ENCODE assay signal across 7 cellular contexts in the genomic region with DNA sequence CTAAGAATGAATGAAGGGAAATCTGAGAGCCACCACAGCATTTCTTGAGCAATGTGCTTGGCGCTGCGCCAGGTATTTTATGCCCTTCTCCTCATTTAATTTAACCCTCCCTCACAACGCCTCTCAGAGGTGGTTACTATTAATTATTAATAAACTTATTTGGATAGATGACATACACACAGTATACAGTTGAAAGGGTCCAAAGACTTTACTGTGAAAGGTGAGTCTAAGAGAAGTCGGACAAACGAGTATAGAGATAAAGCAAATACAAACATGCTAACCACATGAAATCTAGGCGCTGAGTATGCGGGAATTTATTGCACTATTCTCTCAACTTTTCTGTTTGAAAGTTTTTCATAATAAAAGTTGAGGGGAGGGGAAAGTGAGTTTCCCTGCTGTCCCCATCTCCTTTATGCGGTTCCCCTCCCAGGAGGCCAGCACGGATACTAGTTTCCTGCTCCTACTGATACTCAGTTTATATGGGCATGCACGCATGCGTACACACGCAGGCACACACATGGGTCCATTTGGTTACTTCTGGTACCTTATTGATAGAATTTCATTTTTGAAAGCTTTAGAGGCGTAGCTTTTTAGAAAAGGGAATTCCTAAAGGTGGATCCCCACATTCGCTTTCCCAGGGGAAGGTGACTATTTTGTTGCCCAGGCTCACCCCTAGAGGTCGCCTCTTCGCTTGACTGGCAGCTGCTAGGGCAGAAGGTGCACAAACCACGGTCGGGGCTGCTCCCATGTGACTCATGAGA. TPM values are rescaled to one million over a fixed set of nuclear protein-coding genes. Genes with fewer than 3 reads are reported as not detected.
A peak's percentile ranks its signal among the peaks of the same experiment; 100 is the strongest.
DNase-seq lines count a peak whose midpoint lies in the region; ATAC-seq, FAIRE-seq and TF ChIP-seq lines count a peak whose summit lies in the region.

No MANE protein-coding gene starts in this region.

- CTCF ChIA-PET in activated B cell treated with CpG ODN at 0.5 μM for 24 hours (lab: Charles Lee): interaction anchor here (0.8 to 1.3 kb wide), 10 partner anchors 10 to 157 kb away, joined by 3 to 7 read pairs (median 4); partner anchors contain the start of genes ACOX2, HTD2 and RPP14

- H3K9me3 Mint-ChIP-seq in activated B cell treated with CpG ODN at 0.5 μM for 24 hours: no peaks in the 10 kb centered on the region

- H3K4me1 Mint-ChIP-seq in activated B cell treated with CpG ODN at 0.5 μM for 24 hours: peaks cover 10% of the 10 kb centered on the region

- peak overlapping the region in 1 of 2 donors; percentile 55 for H3K27ac ChIP-seq in kidney (ENCODE audit: low read depth in 2 of 2, low read length in 2 of 2)

- no peaks in the 10 kb centered on the region for H3K27me3 Mint-ChIP-seq in activated B cell treated with CpG ODN at 0.5 μM for 24 hours

- H3K36me3 ChIP-seq in kidney (ENCODE audit: control insufficient read depth in 1 of 2, insufficient read depth in 2 of 2, low read length in 2 of 2): no peaks in the 10 kb centered on the region

- POLR2A ChIA-PET in activated B cell treated with CpG ODN at 0.5 μM for 24 hours (lab: Charles Lee): no interaction called here

- no peaks in the 10 kb centered on the region for H3K36me3 Mint-ChIP-seq in activated B cell treated with CpG ODN at 0.5 μM for 24 hours (ENCODE audit: low read depth)

- no peaks in the 10 kb centered on the region for H3K9me3 ChIP-seq in kidney (ENCODE audit: control insufficient read depth in 1 of 2, low read length in 2 of 2)

- H3K4me3 ChIP-seq in GM12875 (ENCODE audit: low read depth, low read length): no peak overlapping the region
- no peak overlapping the region for H3K4me3 ChIP-seq in cardiac fibroblast (replicated peaks in 1 of 2; ENCODE audit: low read depth in 2 of 2, low read length in 2 of 2)
- peak overlapping the region; percentile 50 to 64 for H3K4me3 ChIP-seq in kidney (ENCODE audit: low read length in 2 of 2)

- peak; percentile 87 for ATAC-seq in HG02759 (IDR thresholded peaks at IDR 0.05; ENCODE audit: unreplicated experiment)
- ATAC-seq in activated B cell treated with CpG ODN at 0.5 μM for 24 hours (ENCODE audit: low read depth): peak; percentile 96

- H3K9ac ChIP-seq in kidney (ENCODE audit: low read length in 2 of 2): peak overlapping the region in 1 of 2 donors; percentile 38

- peaks cover 4 to 5% of the 10 kb centered on the region in 2 donors for H3K4me1 ChIP-seq in kidney (ENCODE audit: control insufficient read depth in 1 of 2, insufficient read depth in 1 of 2, low read depth in 1 of 2, low read length in 2 of 2)

- peak overlapping the region; percentile 47 for H3K4me3 Mint-ChIP-seq in activated B cell treated with CpG ODN at 0.5 μM for 24 hours

- peak; percentile 92 for TF ChIP-seq CTCF in GM12875 (IDR thresholded peaks at IDR 0.05; ENCODE audit: borderline replicate concordance, insufficient read depth, low read depth, low read length)
- TF ChIP-seq CTCF in activated B cell treated with CpG ODN at 0.5 μM for 24 hours (IDR thresholded peaks at IDR 0.05): peak; percentile 37
- TF ChIP-seq CTCF in cardiac fibroblast (IDR thresholded peaks at IDR 0.05; ENCODE audit: low read depth, low read length): peak; percentile 85
- TF ChIP-seq CTCF in kidney (IDR thresholded peaks at IDR 0.05; ENCODE audit: borderline replicate concordance, extremely low read depth, insufficient read depth): peak; percentile 71

- intact Hi-C loops in activated B cell treated with CpG ODN at 0.5 μM for 24 hours (cut with micrococcal nuclease) (loop anchor here (1.0 kb wide), 5 partner anchors 11 to 157 kb away; partner anchors contain the start of genes HTD2 and RPP14), kidney (cut with DNase I) (no loop called here)

- no peak for FAIRE-seq in kidney (lab: Jason Lieb, UNC)

- DNase-seq in NCI-H1694 (lab: John Stamatoyannopoulos, UW): peak; percentile 36
- peak; percentile 41 for DNase-seq in activated B cell treated with CpG ODN at 0.5 μM for 24 hours
- peak; percentile 80 to 88 for DNase-seq in cardiac fibroblast (ENCODE audit: low read depth in 2 of 2)
- DNase-seq in kidney: peak; percentile 85
- peak; percentile 36 to 43 for DNase-seq in stimulated activated CD4-positive, alpha-beta T cell treated with anti-CD3 and anti-CD28 coated beads, Interleukin-1b, Interleukin-23, amount 100 ng/mL, for 1 hour (ENCODE audit: low read depth in 2 of 2)

- H3K27ac Mint-ChIP-seq in activated B cell treated with CpG ODN at 0.5 μM for 24 hours: no peak overlapping the region

RNA-seq across cellular contexts. Expression of gene KCTD6, which starts 28.5 kb away (rescaled TPM):
- 8.8 and 10.0 TPM in 2 replicates for total RNA-seq in activated B cell treated with CpG ODN at 0.5 μM for 24 hours
- 19.0 TPM for total RNA-seq in kidney
- 24.5 TPM for polyA plus RNA-seq in kidney (ENCODE audit: insufficient read depth, low read depth, low replicate concordance)

RNA-seq across cellular contexts. Expression of gene PDHB, which starts 29.7 kb away (rescaled TPM):
- total RNA-seq in activated B cell treated with CpG ODN at 0.5 μM for 24 hours (63.0 and 67.3 TPM in 2 replicates), kidney (71.7 TPM)
- 138 TPM for polyA plus RNA-seq in kidney (ENCODE audit: insufficient read depth, low read depth, low replicate concordance)

Comparison
In these comparisons a context has a peak if more than half of its experiments do, and no peak if none do; other contexts are left out.
1. H3K4me3 ChIP-seq: peak in kidney (2 of 2); none in GM12875 (single experiment) and cardiac fibroblast (0 of 2).
2. CTCF ChIP-seq: peak in every context shown above with its lines; median percentile 92 in GM12875; 85 in cardiac fibroblast; 71 in kidney; 37 in activated B cell treated with CpG ODN at 0.5 μM for 24 hours.
3. Peak in every context shown above with its lines, with median percentiles within 50 percentile points of each other: DNase-seq.